8 cellular contexts compared by ENCODE assay signal in genomic region chr21:39387461-39388037, GRCh38. TPM values are rescaled to one million over a fixed set of nuclear protein-coding genes. Genes with fewer than 3 reads are reported as not detected.
DNase-seq lines count a peak whose midpoint lies in the region; ATAC-seq and TF ChIP-seq lines count a peak whose summit lies in the region.

No MANE protein-coding gene starts in this region.

- peak overlapping the region; percentile 79 for H3K4me2 ChIP-seq in OCI-LY7 (ENCODE audit: low read length)

- peaks cover 18% of the 10 kb centered on the region for H3K36me3 ChIP-seq in HUES64 (ENCODE audit: insufficient read depth, low read length)
- H3K36me3 ChIP-seq in OCI-LY7 (ENCODE audit: insufficient read depth, low read length), result peaks cover 21% of the 10 kb centered on the region

- no TSS peak for BruUV-seq in OCI-LY7 (replicated peaks; lab: Mats Ljungman, UMichigan)

- TF ChIP-seq POLR2A in erythroblast (IDR thresholded peaks at IDR 0.05; ENCODE audit: low read length), result no peak

- H3K9me3 ChIP-seq in HUES64 (ENCODE audit: insufficient read depth, low read depth, low read length), result no peaks in the 10 kb centered on the region
- no peaks in the 10 kb centered on the region for H3K9me3 ChIP-seq in OCI-LY7 (ENCODE audit: low read length)

- intact Hi-C loops in OCI-LY7 (cut with micrococcal nuclease; ENCODE audit: unreplicated experiment), result loop anchor here (1.0 to 2.0 kb wide), 3 partner anchors 37 to 205 kb away; partner anchors contain the start of gene PSMG1

- DNase-seq in OCI-LY7 (ENCODE audit: low spot score) (peak; percentile 93), activated T-cell treated with anti-CD3 and anti-CD28 coated beads for 48 hours (ENCODE audit: low read depth) (peak; percentile 86), erythroblast (lab: John Stamatoyannopoulos, UW) (peak; percentile 90 to 93), mucosa of gallbladder (ENCODE audit: low spot score) (peak; percentile 92)
- peak; percentile 83 to 84 for DNase-seq in stimulated activated CD8-positive, alpha-beta memory T cell treated with anti-CD3 and anti-CD28 coated beads, Interleukin-4, amount 100 ng/mL, for 1 hour (ENCODE audit: low read depth in 2 of 2, low spot score in 1 of 2)

- H3K4me1 ChIP-seq in HUES64 (ENCODE audit: insufficient read depth, low read length) (peaks cover 5% of the 10 kb centered on the region), OCI-LY7 (ENCODE audit: insufficient read depth, low read length, poor library complexity, severe bottlenecking) (peaks cover 22% of the 10 kb centered on the region)

- H2AFZ ChIP-seq in OCI-LY7 (ENCODE audit: low read length), result peak overlapping the region; percentile 80

- H3K79me2 ChIP-seq in OCI-LY7 (ENCODE audit: insufficient read depth, low read depth, low read length), result peaks cover 22% of the 10 kb centered on the region; the same call in 1 of the 2 replicates

- H3K4me3 ChIP-seq in HUES64 (ENCODE audit: low read length) (peak overlapping the region; percentile 57), OCI-LY7 (ENCODE audit: low read depth, low read length, poor library complexity, severe bottlenecking) (peak overlapping the region; percentile 68)

- no peaks in the 10 kb centered on the region for H4K20me1 ChIP-seq in OCI-LY7 (ENCODE audit: insufficient read depth, low read length)

- no peaks in the 10 kb centered on the region for H3K9me2 ChIP-seq in OCI-LY7 (ENCODE audit: insufficient read depth, low read length)

- no peaks in the 10 kb centered on the region for H3K27me3 ChIP-seq in HUES64 (ENCODE audit: insufficient read depth, low read length)

- peak; percentile 64 for ATAC-seq in GM18511 (IDR thresholded peaks at IDR 0.05; ENCODE audit: unreplicated experiment)
- ATAC-seq in HG03565 (IDR thresholded peaks at IDR 0.05; ENCODE audit: unreplicated experiment), result no peak

- WGBS in HUES64, result 2% methylated on average over 20 of the region's 21 CpGs

- POLR2A ChIA-PET in OCI-LY7 (lab: Charles Lee), result interaction anchor here (0.6 to 2.5 kb wide), 17 partner anchors 11 to 625 kb away, joined by 3 to 19 read pairs (median 4); partner anchors contain the start of gene PSMG1

- CTCF ChIA-PET in OCI-LY7 (lab: Charles Lee; ENCODE audit: unreplicated experiment), result interaction anchor here (0.5 to 1.4 kb wide), 9 partner anchors 12 to 1526 kb away, joined by 3 to 13 read pairs (median 6); no protein-coding TSS in a partner anchor

- H3K9ac ChIP-seq in HUES64 (ENCODE audit: low read depth, low read length), result peak overlapping the region; percentile 52

- no peak for TF ChIP-seq CTCF in OCI-LY7 (conservative IDR thresholded peaks at IDR 0.05; ENCODE audit: low read length)

- H3K27ac ChIP-seq in HUES64 (ENCODE audit: low read depth, low read length) (peak overlapping the region; percentile 60; the same call in 1 of the 2 replicates), OCI-LY7 (ENCODE audit: low read depth, low read length, poor library complexity, severe bottlenecking) (peak overlapping the region; percentile 64)

RNA-seq across cellular contexts. Expression of gene HMGN1, which starts 38.7 kb away (rescaled TPM):
- polyA plus RNA-seq in HUES64 (2013, experiment 1 of 2), result 413 TPM
- polyA plus RNA-seq in HUES64 (2013, experiment 2 of 2), result 454 TPM
- 264 and 349 TPM in 2 replicates for total RNA-seq in OCI-LY7 (2014; rRNA removed; shearing (Covaris generic))
- 492 and 532 TPM in 2 replicates for total RNA-seq in OCI-LY7 (2022)
- 191 TPM for total RNA-seq in mucosa of gallbladder

RNA-seq across cellular contexts. Expression of gene LCA5L, which starts 58.0 kb away (rescaled TPM):
- polyA plus RNA-seq in HUES64 (2013, experiment 1 of 2), result 0.65 TPM
- 0.89 TPM for polyA plus RNA-seq in HUES64 (2013, experiment 2 of 2)
- 0.35 TPM in 1 of 2 replicates, not detected in the other for total RNA-seq in OCI-LY7 (2014; rRNA removed; shearing (Covaris generic))
- total RNA-seq in OCI-LY7 (2022), result 1.8 and 2.3 TPM in 2 replicates
- total RNA-seq in mucosa of gallbladder, result 2.7 TPM
